8 cellular contexts compared by ENCODE assay signal in the genomic region with DNA sequence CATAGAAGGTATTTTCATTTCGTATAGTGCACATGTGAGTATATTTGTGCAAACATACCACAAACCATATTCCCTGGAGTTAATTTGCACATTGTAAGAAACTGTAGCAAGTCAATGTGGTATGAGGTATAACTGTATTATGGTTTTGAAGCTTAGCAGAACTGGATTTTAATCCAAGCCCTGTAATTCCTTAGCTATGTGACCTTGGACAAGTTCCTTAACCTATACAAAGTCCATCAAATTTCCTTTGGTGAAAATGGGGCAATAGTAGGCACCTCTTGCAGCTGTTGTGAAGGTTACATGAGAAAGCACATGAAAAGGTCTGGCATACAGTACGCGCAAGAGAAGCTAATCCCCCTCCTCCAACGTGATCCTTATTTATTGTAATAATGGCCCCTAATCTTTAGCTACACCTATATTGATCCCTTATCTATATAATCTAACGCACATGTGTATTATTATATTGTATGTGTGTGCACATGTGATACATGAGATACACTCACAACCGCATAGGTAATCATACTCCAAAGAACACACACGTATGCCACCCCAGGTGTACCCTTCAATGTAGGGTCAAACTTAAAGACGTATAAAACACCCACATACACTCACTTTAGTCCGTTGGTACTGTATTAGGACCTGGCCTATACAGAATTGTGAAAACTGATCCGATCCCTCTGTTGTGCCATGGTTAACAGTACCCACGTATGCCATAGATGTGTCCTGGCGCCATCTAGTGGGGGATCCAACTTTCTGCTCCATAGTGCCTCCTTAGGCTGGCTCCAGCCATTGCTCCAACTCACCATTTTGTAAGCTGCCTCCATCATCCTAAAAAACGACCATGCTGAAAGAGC.
DNase-seq lines count a peak whose midpoint lies in the region; ATAC-seq lines count a peak whose summit lies in the region.

No MANE protein-coding gene starts in this region.

- DNase-seq in DMS114 treated with DMSO at 0.1 percent for 48 hours (lab: John Stamatoyannopoulos, UW; ENCODE audit: unreplicated experiment) (peak; percentile 7), HT-29 (ENCODE audit: low spot score) (peak; percentile 72), NOMO-1 (lab: John Stamatoyannopoulos, UW; ENCODE audit: unreplicated experiment in 2 of 2) (peak; percentile 65 to 69), epidermal melanocyte (ENCODE audit: insufficient read length, low spot score) (peak; percentile 49), myocyte (ENCODE audit: low read depth) (peak; percentile 84)
- DNase-seq in activated CD8-positive, alpha-beta memory T cell treated with anti-CD3 and anti-CD28 coated beads for 24 hours, result peak; percentile 87
- DNase-seq in stimulated activated CD8-positive, alpha-beta memory T cell treated with anti-CD3 and anti-CD28 coated beads, Interleukin-7, amount 100 ng/mL, for 24 hours (ENCODE audit: low read depth), result peak; percentile 59

- ATAC-seq in GM21526 (IDR thresholded peaks at IDR 0.05; ENCODE audit: low FRiP score, unreplicated experiment), result peak; percentile 99

Comparison
In these comparisons a context has a peak if more than half of its experiments do, and no peak if none do; other contexts are left out.
1. Peak in every context shown above with its lines: DNase-seq and ATAC-seq.
2. DNase-seq: peak in every context shown above with its lines; median percentile 87 in activated CD8-positive, alpha-beta memory T cell treated with anti-CD3 and anti-CD28 coated beads for 24 hours; 84 in myocyte; 72 in HT-29; 67 in NOMO-1; 59 in stimulated activated CD8-positive, alpha-beta memory T cell treated with anti-CD3 and anti-CD28 coated beads, Interleukin-7, amount 100 ng/mL, for 24 hours; 49 in epidermal melanocyte; 7 in DMS114 treated with DMSO at 0.1 percent for 48 hours.